In genomic region chr11:75596914-75597313, GRCh38 we compare ENCODE assay signal across 28 cellular contexts.
"Had no signal": no experiment of that assay in that cellular context is flagged by ENCODE, and none has a peak within 500 bp of the region (broad histone marks: within the 10 kb centered on the region; RNA-seq: fewer than 3 reads in every experiment).

No MANE protein-coding gene starts in this region.

- DNase-seq: activated B cell treated with CpG ODN at 0.5 μM for 24 hours; activated CD4-positive, alpha-beta T cell treated with anti-CD3 and anti-CD28 coated beads for 4 hours; activated CD4-positive, alpha-beta T cell treated with anti-CD3 and anti-CD28 coated beads, Interleukin-2, amount 50 U/mL, for 1 hour; activated CD4-positive, alpha-beta T cell treated with anti-CD3 and anti-CD28 coated beads, Interleukin-2, amount 50 U/mL, for 4 hours; activated CD4-positive, CD25-positive, alpha-beta regulatory T cell treated with anti-CD3 and anti-CD28 coated beads, Interleukin-2, amount 50 U/mL, for 72 hours; activated CD8-positive, alpha-beta memory T cell treated with anti-CD3 and anti-CD28 coated beads, Interleukin-2, amount 50 U/mL, for 4 hours; activated effector memory CD4-positive, alpha-beta T cell treated with anti-CD3 and anti-CD28 coated beads, Interleukin-2, amount 50 U/mL, for 16 hours; activated gamma-delta T cell treated with Interleukin-2 at 50 U/mL for 16 hours; activated naive CD4-positive, alpha-beta T cell; activated naive CD4-positive, alpha-beta T cell treated with anti-CD3 and anti-CD28 coated beads for 36 hours; activated naive CD4-positive, alpha-beta T cell treated with anti-CD3 and anti-CD28 coated beads, Interleukin-2, amount 50 U/mL, for 16 hours; activated naive CD8-positive, alpha-beta T cell treated with anti-CD3 and anti-CD28 coated beads for 36 hours; activated T-cell treated with anti-CD3 and anti-CD28 coated beads for 4 hours; activated T-cell treated with anti-CD3 and anti-CD28 coated beads, Interleukin-2, amount 50 U/mL, for 1 hour; activated T-cell treated with anti-CD3 and anti-CD28 coated beads, Interleukin-2, amount 50 U/mL, for 4 hours; amniotic stem cell; aorta; body of pancreas; central memory CD4-positive, alpha-beta T cell; T-helper 9 cell had no signal

- H3K27me3 ChIP-seq: adrenal gland, body of pancreas, brain microvascular endothelial cell, breast epithelium had no signal

- H3K9me3 ChIP-seq: adrenal gland, body of pancreas, breast epithelium had no signal

- H3K4me3 ChIP-seq: adrenal gland, body of pancreas, breast epithelium had no signal

- H3K36me3 ChIP-seq: adrenal gland, brain microvascular endothelial cell, breast epithelium had no signal

- FAIRE-seq: astrocyte, TTC549 had no signal

- H3K4me1 ChIP-seq: breast epithelium had no signal

- ATAC-seq: activated T-cell treated with anti-CD3 and anti-CD28 coated beads, Interleukin-2, amount 50 U/mL, for 4 hours; activated T-cell treated with anti-CD3 and anti-CD28 coated beads, Interleukin-2, amount 50 U/mL, for 72 hours; activated T-helper 17 cell treated with anti-CD3 and anti-CD28 coated beads, Interleukin-2, amount 50 U/mL, for 72 hours; body of pancreas had no signal

- H3K27ac ChIP-seq: adrenal gland, body of pancreas, brain microvascular endothelial cell, breast epithelium, VCaP had no signal
